Comparison of ENCODE assay signal across 31 cellular contexts in genomic region chr10:96309631-96310358, GRCh38. TPM values are rescaled to one million over a fixed set of nuclear protein-coding genes. Genes with fewer than 3 reads are reported as not detected.
DNase-seq lines count a peak whose midpoint lies in the region; ATAC-seq and TF ChIP-seq lines count a peak whose summit lies in the region.
"Had no signal": no experiment of that assay in that cellular context is flagged by ENCODE, and none has a peak within 500 bp of the region (broad histone marks: within the 10 kb centered on the region; RNA-seq: fewer than 3 reads in every experiment).

No MANE protein-coding gene starts in this region.

- H3K27ac ChIP-seq in left ventricle myocardium inferior (replicated peaks) (peak overlapping the region; percentile 17), heart left ventricle (peak overlapping the region in 6 of 12 donors; percentile 3 to 44 (median 32)), endodermal cell (ENCODE audit: low read depth, low read length) (peak overlapping the region; percentile 3), mesendoderm (ENCODE audit: low read depth, low read length) (peak overlapping the region; percentile 11)
- H3K27ac ChIP-seq: A549, ascending aorta, HL-60, Peyer's patch had no signal

- no peaks in the 10 kb centered on the region for H3K79me2 ChIP-seq in mesendoderm (ENCODE audit: control insufficient read depth, insufficient read depth, low read length)

- peak overlapping the region; percentile 74 for H2BK15ac ChIP-seq in mesendoderm (replicated peaks; ENCODE audit: low read depth)

- H3K4me3 Mint-ChIP-seq in endodermal cell = no peak overlapping the region
- H3K4me3 Mint-ChIP-seq: activated naive CD4-positive, alpha-beta T cell treated with anti-CD3 and anti-CD28 coated beads, Interleukin-2, amount 10 ng/mL, durations not matched to agents 7 days and 5 days; activated T-cell treated with anti-CD3 and anti-CD28 coated beads, Interleukin-2, amount 50 U/mL, for 4 hours; HFFc6; stimulated activated memory B cell treated with anti-CD40 and anti-IgM and Interleukin-4, amounts not matched to agents 10 μg/mL and 1 μg/mL and 100 μg/mL, for 72 hours had no signal

- peak overlapping the region; percentile 9 for H3K18ac ChIP-seq in mesendoderm (ENCODE audit: low read length)

- WGBS in heart left ventricle, 4 donors = 41 to 48% (median 43%) methylated on average over 2 of the region's 2 CpGs
- WGBS in endodermal cell (ENCODE audit: insufficient coverage in 1 of 2, insufficient read length in 1 of 2), 2 experiments = 16 to 43% methylated on average over 2 of the region's 2 CpGs
- WGBS in mesendoderm (ENCODE audit: extremely low coverage, insufficient coverage, low lambda C conversion rate) = no CpG with 5 or more reads among the region's 2 CpGs

- H3K9ac ChIP-seq in endodermal cell (ENCODE audit: extremely low read depth, low read length, poor library complexity, severe bottlenecking) (no peak overlapping the region), mesendoderm (ENCODE audit: low read length) (no peak overlapping the region)
- H3K9ac ChIP-seq: SK-N-SH had no signal

- DNase-seq in left ventricle myocardium inferior (no peak), heart left ventricle (no peak), endodermal cell (peak; percentile 85), mesendoderm (peak; percentile 87), SKM-1 treated with dmso at 0.1 percent for 144 hours (lab: John Stamatoyannopoulos, UW; ENCODE audit: unreplicated experiment) (no peak), HuH-7 (ENCODE audit: low spot score) (no peak)
- DNase-seq: activated naive CD4-positive, alpha-beta T cell treated with anti-CD3 and anti-CD28 coated beads, Interleukin-2, amount 10 ng/mL, durations not matched to agents 7 days and 5 days; activated T-cell treated with anti-CD3 and anti-CD28 coated beads, Interleukin-2, amount 50 U/mL, for 4 hours; cerebellar nuclear complex; effector memory CD4-positive, alpha-beta T cell; head of caudate nucleus; HFFc6; KBM-7; kidney; NCI-H1694; nucleus accumbens; Peyer's patch; SK-N-SH; T1000; upper lobe of left lung had no signal

- peak overlapping the region; percentile 46 for H3K56ac ChIP-seq in mesendoderm (ENCODE audit: low read length)

- H3K4me1 ChIP-seq in left ventricle myocardium inferior (peaks cover 28% of the 10 kb centered on the region), heart left ventricle (peaks cover 0 to 26% (median 9%) of the 10 kb centered on the region in 12 donors), endodermal cell (ENCODE audit: control insufficient read depth, insufficient read depth, low read length) (peaks cover 18% of the 10 kb centered on the region), mesendoderm (ENCODE audit: control insufficient read depth, low read depth, low read length) (peaks cover 9% of the 10 kb centered on the region)
- H3K4me1 ChIP-seq: A549, ascending aorta, Peyer's patch had no signal

- H3K27me3 Mint-ChIP-seq in endodermal cell (ENCODE audit: insufficient read depth) = no peaks in the 10 kb centered on the region

- H3K9me3 Mint-ChIP-seq in endodermal cell = no peaks in the 10 kb centered on the region
- H3K9me3 Mint-ChIP-seq: activated naive CD4-positive, alpha-beta T cell treated with anti-CD3 and anti-CD28 coated beads, Interleukin-2, amount 10 ng/mL, durations not matched to agents 7 days and 5 days; activated T-cell treated with anti-CD3 and anti-CD28 coated beads, Interleukin-2, amount 50 U/mL, for 4 hours; HFFc6; stimulated activated memory B cell treated with anti-CD40 and anti-IgM and Interleukin-4, amounts not matched to agents 10 μg/mL and 1 μg/mL and 100 μg/mL, for 72 hours had no signal

- no peaks in the 10 kb centered on the region for H3K79me1 ChIP-seq in mesendoderm (ENCODE audit: low read length)

- TF ChIP-seq POLR2A in heart left ventricle (IDR thresholded peaks at IDR 0.05) (no peak), GM18505 (IDR thresholded peaks at IDR 0.05; ENCODE audit: borderline replicate concordance, extremely low read depth, insufficient read depth, insufficient read length) (no peak)

- H3K4me2 ChIP-seq in mesendoderm (ENCODE audit: low read length) = no peak overlapping the region
- H3K4me2 ChIP-seq: A549, SK-N-SH had no signal

- H3K36me3 Mint-ChIP-seq in endodermal cell (ENCODE audit: low read depth) = no peaks in the 10 kb centered on the region
- H3K36me3 Mint-ChIP-seq: activated naive CD4-positive, alpha-beta T cell treated with anti-CD3 and anti-CD28 coated beads, Interleukin-2, amount 10 ng/mL, durations not matched to agents 7 days and 5 days; stimulated activated memory B cell treated with anti-CD40 and anti-IgM and Interleukin-4, amounts not matched to agents 10 μg/mL and 1 μg/mL and 100 μg/mL, for 72 hours had no signal

- H3K4me3 ChIP-seq in left ventricle myocardium inferior = no peak overlapping the region
- H3K4me3 ChIP-seq in heart left ventricle = no peak overlapping the region
- no peak overlapping the region for H3K4me3 ChIP-seq in endodermal cell (ENCODE audit: low read length)
- H3K4me3 ChIP-seq in mesendoderm (ENCODE audit: low read length) = no peak overlapping the region
- H3K4me3 ChIP-seq: A549, ascending aorta, GM12878, Peyer's patch, upper lobe of left lung had no signal

- ATAC-seq in heart left ventricle = no peak
- ATAC-seq in GM18505 (IDR thresholded peaks at IDR 0.05; ENCODE audit: unreplicated experiment) = no peak
- no peak for ATAC-seq in GM21381 (IDR thresholded peaks at IDR 0.05; ENCODE audit: unreplicated experiment)
- ATAC-seq: A549; activated CD4-positive, CD25-positive, alpha-beta regulatory T cell treated with anti-CD3 and anti-CD28 coated beads, Interleukin-2, amount 50 U/mL, for 24 hours; activated T-cell treated with anti-CD3 and anti-CD28 coated beads, Interleukin-2, amount 50 U/mL, for 4 hours; GM12878; sciatic nerve; stimulated activated memory B cell treated with anti-CD40 and anti-IgM and Interleukin-4, amounts not matched to agents 10 μg/mL and 1 μg/mL and 100 μg/mL, for 72 hours had no signal

- no peak overlapping the region for H4K8ac ChIP-seq in mesendoderm (ENCODE audit: low read depth, low read length)

- H2AK5ac ChIP-seq in mesendoderm (ENCODE audit: low read length) = no peak overlapping the region

- no peak overlapping the region for H4K5ac ChIP-seq in mesendoderm (ENCODE audit: low read length)

- intact Hi-C loops in left ventricle myocardium inferior (cut with micrococcal nuclease) = no loop called here
- intact Hi-C loops in heart left ventricle (cut with DNase I) = no loop called here

- TF ChIP-seq CTCF in left ventricle myocardium inferior (IDR thresholded peaks at IDR 0.05; ENCODE audit: borderline replicate concordance) (no peak), heart left ventricle (IDR thresholded peaks at IDR 0.05) (no peak), endodermal cell (conservative IDR thresholded peaks at IDR 0.05) (no peak)

- H3K27me3 ChIP-seq in left ventricle myocardium inferior (ENCODE audit: low read depth) = no peaks in the 10 kb centered on the region
- no peaks in the 10 kb centered on the region for H3K27me3 ChIP-seq in heart left ventricle
- H3K27me3 ChIP-seq in endodermal cell (ENCODE audit: control insufficient read depth, insufficient read depth, low read length, poor library complexity, severe bottlenecking) = no peaks in the 10 kb centered on the region
- H3K27me3 ChIP-seq in mesendoderm (ENCODE audit: insufficient read depth, low read length, poor library complexity) = no peaks in the 10 kb centered on the region
- H3K27me3 ChIP-seq: ascending aorta, Peyer's patch, upper lobe of left lung had no signal

- H3K4me1 Mint-ChIP-seq in endodermal cell = peaks cover 35% of the 10 kb centered on the region
- H3K4me1 Mint-ChIP-seq: activated naive CD4-positive, alpha-beta T cell treated with anti-CD3 and anti-CD28 coated beads, Interleukin-2, amount 10 ng/mL, durations not matched to agents 7 days and 5 days had no signal

- H3K9me3 ChIP-seq in left ventricle myocardium inferior (replicated peaks) = no peaks in the 10 kb centered on the region
- H3K9me3 ChIP-seq in heart left ventricle = no peaks in the 10 kb centered on the region
- no peaks in the 10 kb centered on the region for H3K9me3 ChIP-seq in endodermal cell (ENCODE audit: control insufficient read depth, low read length)
- H3K9me3 ChIP-seq: A549, ascending aorta, Peyer's patch, SK-N-SH, upper lobe of left lung had no signal

- no peak overlapping the region for H3K4ac ChIP-seq in mesendoderm (ENCODE audit: low read depth, low read length)

- no peak overlapping the region for H2BK120ac ChIP-seq in mesendoderm (ENCODE audit: low read depth, low read length)

- H3K27ac Mint-ChIP-seq in endodermal cell = peak overlapping the region; percentile 70
- H3K27ac Mint-ChIP-seq: activated naive CD4-positive, alpha-beta T cell treated with anti-CD3 and anti-CD28 coated beads, Interleukin-2, amount 10 ng/mL, durations not matched to agents 7 days and 5 days; HFFc6; stimulated activated memory B cell treated with anti-CD40 and anti-IgM and Interleukin-4, amounts not matched to agents 10 μg/mL and 1 μg/mL and 100 μg/mL, for 72 hours had no signal

- H3K36me3 ChIP-seq in left ventricle myocardium inferior (no peaks in the 10 kb centered on the region), heart left ventricle (no peaks in the 10 kb centered on the region), endodermal cell (ENCODE audit: control insufficient read depth, insufficient read depth, low read length) (no peaks in the 10 kb centered on the region), mesendoderm (ENCODE audit: control insufficient read depth, insufficient read depth, low read length) (no peaks in the 10 kb centered on the region)
- H3K36me3 ChIP-seq: ascending aorta, Peyer's patch, upper lobe of left lung had no signal

- no peak overlapping the region for H2BK5ac ChIP-seq in mesendoderm (ENCODE audit: low read length)

- H3K23ac ChIP-seq in mesendoderm (ENCODE audit: low read length) = no peak overlapping the region

RNA-seq across cellular contexts. Expression of gene DNTT, which starts 5.6 kb away (rescaled TPM):
- not detected for total RNA-seq in left ventricle myocardium inferior
- not detected for total RNA-seq in heart left ventricle
- not detected for polyA plus RNA-seq in heart left ventricle
- total RNA-seq in endodermal cell = not detected
- not detected for polyA plus RNA-seq in endodermal cell (2013, experiment 1 of 2)
- not detected for polyA plus RNA-seq in endodermal cell (2013, experiment 2 of 2)
- 0.03 TPM for polyA plus RNA-seq in mesendoderm (2013, experiment 1 of 2)
- polyA plus RNA-seq in mesendoderm (2013, experiment 2 of 2) = 0.03 TPM
- total RNA-seq: activated T-cell treated with anti-CD3 and anti-CD28 coated beads, Interleukin-2, amount 50 U/mL, for 4 hours; ascending aorta; fibroblast of lung; HFFc6; kidney; Peyer's patch; sciatic nerve; upper lobe of left lung had no signal
- polyA plus RNA-seq: A549, BJ, fibroblast of lung, SK-N-SH had no signal

RNA-seq across cellular contexts. Expression of gene BLNK, which starts 38.4 kb away (rescaled TPM):
- total RNA-seq in left ventricle myocardium inferior (1.4 TPM), heart left ventricle (10 to 100 TPM in 1 of 9 donors, 1 to 10 TPM in 3, under 1 TPM in 4, not detected in 1; 0.25 to 11.1 (median 1.0) TPM), endodermal cell (not detected)
- under 1 TPM; 0.33 to 0.80 TPM for polyA plus RNA-seq in heart left ventricle
- not detected for polyA plus RNA-seq in endodermal cell (2013, experiment 1 of 2)
- polyA plus RNA-seq in endodermal cell (2013, experiment 2 of 2) = not detected
- not detected for polyA plus RNA-seq in mesendoderm (2013, experiment 1 of 2)
- polyA plus RNA-seq in mesendoderm (2013, experiment 2 of 2) = not detected
- total RNA-seq: ascending aorta, HFFc6 had no signal
- polyA plus RNA-seq: A549, BJ, fibroblast of lung, SK-N-SH had no signal

RNA-seq across cellular contexts. Expression of gene OPALIN, which starts 49.0 kb away (rescaled TPM):
- total RNA-seq in left ventricle myocardium inferior = not detected
- under 1 TPM in 1 of 9 donors, not detected in 8; 0.16 TPM for total RNA-seq in heart left ventricle
- polyA plus RNA-seq in heart left ventricle = not detected
- not detected for total RNA-seq in endodermal cell
- not detected for polyA plus RNA-seq in endodermal cell (2013, experiment 1 of 2)
- polyA plus RNA-seq in endodermal cell (2013, experiment 2 of 2) = not detected
- not detected for polyA plus RNA-seq in mesendoderm (2013, experiment 1 of 2)
- 0.03 TPM for polyA plus RNA-seq in mesendoderm (2013, experiment 2 of 2)
- total RNA-seq: activated T-cell treated with anti-CD3 and anti-CD28 coated beads, Interleukin-2, amount 50 U/mL, for 4 hours; ascending aorta; fibroblast of lung; GM12878; HFFc6; kidney; Peyer's patch; sciatic nerve; upper lobe of left lung had no signal
- polyA plus RNA-seq: A549, BJ, fibroblast of lung, GM12878, SK-N-SH had no signal

Comparison
In these comparisons a context has a peak if more than half of its experiments do, and no peak if none do; other contexts are left out.
1. DNase-seq: peak in endodermal cell (single experiment) and mesendoderm (single experiment); none in left ventricle myocardium inferior (single experiment), heart left ventricle (0 of 5), SKM-1 treated with dmso at 0.1 percent for 144 hours (single experiment) and HuH-7 (single experiment).